ENCODE assay signal across 8 cellular contexts in genomic region chr16:85306071-85306792, GRCh38.
A peak's percentile ranks its signal among the peaks of the same experiment; 100 is the strongest.
DNase-seq lines count a peak whose midpoint lies in the region; ATAC-seq, FAIRE-seq and TF ChIP-seq lines count a peak whose summit lies in the region.

No MANE protein-coding gene starts in this region.

- H3K4me3 Mint-ChIP-seq in endothelial cell (ENCODE audit: unreplicated experiment): no peak overlapping the region

- H3K9ac ChIP-seq in HepG2 (ENCODE audit: insufficient read depth, low read depth, low read length): peak overlapping the region; percentile 48

- peaks cover 11% of the 10 kb centered on the region; the same call in 1 of the 2 replicates for H4K20me1 ChIP-seq in HepG2 (ENCODE audit: insufficient read depth, low read length)

- intact Hi-C loops in HepG2 (cut with micrococcal nuclease; ENCODE audit: unreplicated experiment): no loop called here

- FAIRE-seq in A549 (lab: Jason Lieb, UNC): no peak
- no peak for FAIRE-seq in GM19239 (lab: Jason Lieb, UNC)
- FAIRE-seq in HTR-8/SVneo (lab: Jason Lieb, UNC): peak; percentile 96
- FAIRE-seq in bronchial epithelial cell (lab: Jason Lieb, UNC): no peak
- FAIRE-seq in HepG2 (lab: Jason Lieb, UNC): peak; percentile 83

- H3K27ac Mint-ChIP-seq in endothelial cell (ENCODE audit: unreplicated experiment): no peak overlapping the region

- H3K9me3 ChIP-seq in A549: no peaks in the 10 kb centered on the region
- H3K9me3 ChIP-seq in HepG2 (ENCODE audit: low read length): no peaks in the 10 kb centered on the region

- TF ChIP-seq RAD21 in A549 (conservative IDR thresholded peaks at IDR 0.05 in 1 of 2, IDR thresholded peaks at IDR 0.05 in 1 of 2) (no peak), HepG2 (CRISPR knock-in tag; IDR thresholded peaks at IDR 0.05) (no peak)

- H3K4me1 Mint-ChIP-seq in endothelial cell (ENCODE audit: unreplicated experiment): peaks cover 23% of the 10 kb centered on the region

- no peak for TF ChIP-seq CTCF in A549 (IDR thresholded peaks at IDR 0.05)
- TF ChIP-seq CTCF in bronchial epithelial cell (IDR thresholded peaks at IDR 0.05; ENCODE audit: insufficient read depth, low read length, severe bottlenecking): no peak
- peak; percentile 38 for TF ChIP-seq CTCF in HepG2 (CRISPR knock-in tag; IDR thresholded peaks at IDR 0.05)
- TF ChIP-seq CTCF in endothelial cell (IDR thresholded peaks at IDR 0.05; ENCODE audit: unreplicated experiment): no peak

- WGBS in A549 (ENCODE audit: missing lambda C conversion rate): 66% methylated on average over 12 of the region's 12 CpGs
- WGBS in HepG2 (ENCODE audit: low lambda C conversion rate): 22% methylated on average over 10 of the region's 12 CpGs

- TF ChIP-seq POLR2A in A549 (IDR thresholded peaks at IDR 0.05; ENCODE audit: low read length) (no peak), HepG2 (IDR thresholded peaks at IDR 0.05; ENCODE audit: insufficient read depth in 1 of 2, low read depth in 2 of 2, low read length in 2 of 2) (peak in 1 of 2 experiments; percentile 25; a peak in 2 of 4 replicates)

- H3K79me2 ChIP-seq in HepG2 (ENCODE audit: insufficient read depth, low read length): no peaks in the 10 kb centered on the region

- no peaks in the 10 kb centered on the region for H3K27me3 ChIP-seq in bronchial epithelial cell (ENCODE audit: control insufficient read depth, insufficient read depth, low read length)
- H3K27me3 ChIP-seq in HepG2 (ENCODE audit: control insufficient read depth in 1 of 2, insufficient read depth in 2 of 2, low read length in 2 of 2): peaks cover 2 to 6% of the 10 kb centered on the region in 2 experiments; a peak in 1 of 5 replicates

- peak; percentile 20 to 32; a peak in 3 of 6 replicates for ATAC-seq in A549
- peak; percentile 56 for ATAC-seq in HepG2

- TF ChIP-seq EP300 in A549 (IDR thresholded peaks at IDR 0.05) (no peak), HepG2 (IDR thresholded peaks at IDR 0.05; ENCODE audit: low read depth in 2 of 2, low read length in 2 of 2) (peak in 1 of 2 experiments; percentile 62; a peak in 1 of 4 replicates), HepG2 (CRISPR knock-in tag; IDR thresholded peaks at IDR 0.05; ENCODE audit: borderline replicate concordance) (no peak)

- no peaks in the 10 kb centered on the region for H3K36me3 Mint-ChIP-seq in endothelial cell (ENCODE audit: low read depth, unreplicated experiment)

- CTCF ChIA-PET in A549 (lab: Yijun Ruan, JAX): interaction anchor here (0.8 to 1.9 kb wide), 10 partner anchors 9 to 412 kb away, joined by 3 to 13 read pairs (median 4); no protein-coding TSS in a partner anchor
- CTCF ChIA-PET in HepG2 (lab: Yijun Ruan, JAX; ENCODE audit: low intra/inter-chr PET ratio, low total read pairs): no interaction called here

- H3K36me3 ChIP-seq in bronchial epithelial cell (ENCODE audit: control insufficient read depth, insufficient read depth, low read length): no peaks in the 10 kb centered on the region
- H3K36me3 ChIP-seq in HepG2 (replicated peaks in 1 of 2; ENCODE audit: control insufficient read depth in 1 of 2, insufficient read depth in 2 of 2, low read length in 2 of 2): no peaks in the 10 kb centered on the region

- BruUV-seq in HepG2 (replicated peaks; lab: Mats Ljungman, UMichigan): no TSS peak

- in situ Hi-C loops in HepG2 (cut with HindIII; ENCODE audit: extremely low pct_ligation_motif_present, low pct_unique_long_range_greater_than_20kb): no loop called here

- peak overlapping the region; percentile 37; the same call in 2 of the 3 replicates for H3K4me2 ChIP-seq in A549
- peak overlapping the region; percentile 76 for H3K4me2 ChIP-seq in HepG2 (ENCODE audit: low read depth, low read length)

- DNase-seq in A549 (ENCODE audit: low read depth in 1 of 2, low spot score in 1 of 2) (peak in 1 of 2 experiments; percentile 48), GM19239 (ENCODE audit: insufficient read length, low spot score) (peak; percentile 72), HTR-8/SVneo (ENCODE audit: insufficient read length, low spot score) (peak; percentile 90), bronchial epithelial cell (ENCODE audit: low read depth) (peak; percentile 86), HepG2 (ENCODE audit: low spot score) (peak; percentile 84), endothelial cell (ENCODE audit: low spot score) (no peak)
- DNase-seq in activated CD4-positive, CD25-positive, alpha-beta regulatory T cell (lab: John Stamatoyannopoulos, UW): peak; percentile 34 to 75 (median 66)
- DNase-seq in stimulated activated CD8-positive, alpha-beta memory T cell treated with anti-CD3 and anti-CD28 coated beads, Interleukin-15, amount 100 ng/mL, for 24 hours (ENCODE audit: low read depth): peak; percentile 42

- H2AFZ ChIP-seq in HepG2 (ENCODE audit: low read length): no peak overlapping the region

- no peak overlapping the region for H3K4me3 ChIP-seq in A549
- no peak overlapping the region for H3K4me3 ChIP-seq in bronchial epithelial cell (ENCODE audit: low read depth, low read length)
- H3K4me3 ChIP-seq in HepG2 (replicated peaks in 1 of 3; ENCODE audit: insufficient read depth in 1 of 3, low read depth in 2 of 3, low read length in 3 of 3): peak overlapping the region in 1 of 3 experiments; percentile 42; a peak in 1 of 6 replicates

- POLR2A ChIA-PET in A549 (lab: Yijun Ruan, JAX): no interaction called here
- POLR2A ChIA-PET in HepG2 (lab: Yijun Ruan, JAX): interaction anchor here (0.6 to 3.9 kb wide), 6 partner anchors 9 to 201 kb away, joined by 3 to 100 read pairs (median 5); no protein-coding TSS in a partner anchor

- peaks cover 5% of the 10 kb centered on the region for H3K27me3 Mint-ChIP-seq in endothelial cell (ENCODE audit: unreplicated experiment)

- H3K4me1 ChIP-seq in A549: peaks cover 15% of the 10 kb centered on the region; the same call in 2 of the 3 replicates
- peaks cover 75% of the 10 kb centered on the region for H3K4me1 ChIP-seq in HepG2 (ENCODE audit: insufficient read depth, low read length)

- no peaks in the 10 kb centered on the region for H3K9me3 Mint-ChIP-seq in endothelial cell (ENCODE audit: unreplicated experiment)

- H3K27ac ChIP-seq in A549 (0 out of 6 replicates have a peak overlapping the region, but pooled peaks of 1 of the 2 experiments have one; percentile 25), HepG2 (ENCODE audit: extremely low read length, insufficient read depth, low read length) (peak overlapping the region; percentile 72)

TF ChIP-seq in A549, 52 proteins besides CTCF, POLR2A, EP300 and RAD21:
- TF ChIP-seq NFE2L2 (conservative IDR thresholded peaks at IDR 0.05; ENCODE audit: low read length) (no peak), RCOR1 (IDR thresholded peaks at IDR 0.05; ENCODE audit: low read depth, low read length) (no peak), BCL3 (IDR thresholded peaks at IDR 0.05) (no peak), NR3C1 (IDR thresholded peaks at IDR 0.05) (no peak), ESRRA (IDR thresholded peaks at IDR 0.05; ENCODE audit: borderline replicate concordance, low read length) (no peak), USF2 (IDR thresholded peaks at IDR 0.05) (peak; percentile 52; the same call in 1 of the 2 replicates), MYC (IDR thresholded peaks at IDR 0.05; ENCODE audit: borderline replicate concordance, low read length) (no peak)

TF ChIP-seq in HepG2, 621 proteins besides CTCF, POLR2A, EP300 and RAD21 (continues in another document):
- TF ChIP-seq AFF4 (CRISPR knock-in tag; IDR thresholded peaks at IDR 0.05): no peak
- no peak; the same call in 1 of the 2 replicates for TF ChIP-seq ZNF205 (CRISPR knock-in tag; IDR thresholded peaks at IDR 0.05)
- TF ChIP-seq SSRP1 (CRISPR knock-in tag; IDR thresholded peaks at IDR 0.05): no peak
- no peak; the same call in 1 of the 2 replicates for TF ChIP-seq SNAPC5 (CRISPR knock-in tag; IDR thresholded peaks at IDR 0.05; ENCODE audit: borderline replicate concordance)
- no peak for TF ChIP-seq REXO4 (CRISPR knock-in tag; IDR thresholded peaks at IDR 0.05; ENCODE audit: borderline replicate concordance)
- no peak for TF ChIP-seq ZNF143 (CRISPR knock-in tag; IDR thresholded peaks at IDR 0.05)
- TF ChIP-seq GMEB1 (CRISPR knock-in tag; IDR thresholded peaks at IDR 0.05; ENCODE audit: borderline replicate concordance): peak; percentile 75

Comparison
In these comparisons a context has a peak if more than half of its experiments do, and no peak if none do; other contexts are left out.
1. Of the 38 proteins assayed by ChIP-seq in both HepG2 and A549: peak only in HepG2: BCL3, BHLHE40, CEBPB, CHD4, CTCF, ESRRA and 9 more; only in A549: none; in both: USF2; in neither: 17; mixed calls (peak in some experiments, not most) for 5.